ENCODE assay signal across 1 cellular context in genomic region chr11:103480421-103480820, GRCh38.
TF ChIP-seq lines count a peak whose summit lies in the region.

No MANE protein-coding gene starts in this region.

TF ChIP-seq in IMR-90, 13 proteins besides CTCF, POLR2A, EP300 and RAD21:
- TF ChIP-seq ELK1 (IDR thresholded peaks at IDR 0.05; ENCODE audit: borderline replicate concordance, low read depth, low read length) (no peak), RCOR1 (IDR thresholded peaks at IDR 0.05; ENCODE audit: insufficient replicate concordance, low read length) (no peak), RFX5 (IDR thresholded peaks at IDR 0.05; ENCODE audit: low read depth, low read length) (no peak), NFE2L2 (IDR thresholded peaks at IDR 0.05; ENCODE audit: low read depth, low read length) (no peak), CHD1 (IDR thresholded peaks at IDR 0.05; ENCODE audit: low read depth, low read length) (no peak), BHLHE40 (IDR thresholded peaks at IDR 0.05; ENCODE audit: low read depth, low read length) (no peak), FOS (IDR thresholded peaks at IDR 0.05; ENCODE audit: low read depth, low read length) (no peak), MAZ (IDR thresholded peaks at IDR 0.05; ENCODE audit: borderline replicate concordance, low read depth, low read length) (no peak), MAFK (IDR thresholded peaks at IDR 0.05; ENCODE audit: low read depth, low read length) (no peak), USF2 (IDR thresholded peaks at IDR 0.05; ENCODE audit: low read depth, low read length) (no peak), MXI1 (IDR thresholded peaks at IDR 0.05; ENCODE audit: borderline replicate concordance, low read depth, low read length) (no peak), SMC3 (IDR thresholded peaks at IDR 0.05; ENCODE audit: low read depth, low read length) (no peak), CEBPB (IDR thresholded peaks at IDR 0.05; ENCODE audit: low read depth, low read length) (no peak)
TF ChIP-seq in IMR-90: peak in this region for 0.
